Comparison of ENCODE assay signal across 9 cellular contexts in the genomic region with DNA sequence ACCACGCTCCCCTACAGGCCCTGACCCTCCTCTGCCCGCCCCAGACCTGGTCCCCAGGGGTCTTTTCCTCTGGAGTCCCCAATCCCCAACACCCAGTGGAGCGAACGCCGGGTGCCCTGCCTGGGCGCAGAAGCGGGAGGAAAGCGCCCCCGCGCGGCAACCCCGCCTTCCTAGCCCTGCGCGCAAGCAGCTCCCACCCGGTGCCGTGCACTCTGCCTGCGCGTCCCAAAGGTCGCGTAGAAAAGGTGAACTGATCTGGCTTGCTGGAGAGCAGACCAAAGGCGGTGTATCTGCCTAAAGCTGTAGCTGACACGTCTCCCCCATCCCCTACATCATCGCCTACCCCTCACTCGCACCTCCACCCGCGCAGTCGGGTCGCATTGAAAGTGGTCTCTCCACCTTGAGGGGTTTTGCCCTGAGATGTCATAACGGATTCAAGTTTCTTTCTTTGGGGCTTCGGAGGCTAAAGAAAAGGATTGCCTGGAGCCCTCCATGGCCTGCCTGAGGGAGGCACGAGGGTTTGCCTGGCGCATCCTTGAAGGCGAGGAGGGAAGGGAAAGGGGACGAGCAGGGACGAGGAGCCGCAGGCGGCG. TPM values are rescaled to one million over a fixed set of nuclear protein-coding genes. Genes with fewer than 3 reads are reported as not detected.
DNase-seq lines count a peak whose midpoint lies in the region; ATAC-seq and TF ChIP-seq lines count a peak whose summit lies in the region.
"Had no signal": no experiment of that assay in that cellular context is flagged by ENCODE, and none has a peak within 500 bp of the region (broad histone marks: within the 10 kb centered on the region; RNA-seq: fewer than 3 reads in every experiment).

No MANE protein-coding gene starts in this region.

- POLR2A ChIA-PET in naive thymus-derived CD8-positive, alpha-beta T cell (lab: Charles Lee): no interaction called here

- peak; percentile 21 for TF ChIP-seq CTCF in AG10803 (conservative IDR thresholded peaks at IDR 0.05; ENCODE audit: low read length)
- TF ChIP-seq CTCF in mammary epithelial cell (conservative IDR thresholded peaks at IDR 0.05 in 1 of 2, IDR thresholded peaks at IDR 0.05 in 1 of 2; ENCODE audit: extremely low read depth in 1 of 2, insufficient read depth in 1 of 2, low read depth in 1 of 2, low read length in 2 of 2): peak; percentile 16 to 40

- H3K79me2 ChIP-seq in mammary epithelial cell (ENCODE audit: insufficient read depth, low read length): no peaks in the 10 kb centered on the region

- H3K36me3 Mint-ChIP-seq in naive thymus-derived CD8-positive, alpha-beta T cell: peaks cover 0 to 2% (median 0%) of the 10 kb centered on the region in 3 donors

- H3K4me1 ChIP-seq in HUES6 (ENCODE audit: control insufficient read depth, insufficient read depth, low read length) (peaks cover 47% of the 10 kb centered on the region), mammary epithelial cell (ENCODE audit: insufficient read depth, low read length) (peaks cover 36% of the 10 kb centered on the region)

- H3K27me3 ChIP-seq in HUES6 (ENCODE audit: control insufficient read depth, insufficient read depth, low read length) (peaks cover 85% of the 10 kb centered on the region), mammary epithelial cell (ENCODE audit: insufficient read depth, low read length) (peaks cover 56% of the 10 kb centered on the region)

- DNase-seq in AG10803 (ENCODE audit: low read depth): no peak
- DNase-seq in mammary epithelial cell: no peak
- peak in 5 of 10 donors; percentile 18 to 38 (median 28) for DNase-seq in naive thymus-derived CD8-positive, alpha-beta T cell
- DNase-seq in NCI-H187 treated with DMSO at 0.1 percent for 48 hours (lab: John Stamatoyannopoulos, UW): no peak

- H3K4me3 ChIP-seq in AG10803 (ENCODE audit: low read length): no peak overlapping the region
- H3K4me3 ChIP-seq in HUES6 (ENCODE audit: low read depth, low read length): peak overlapping the region; percentile 61
- H3K4me3 ChIP-seq in mammary epithelial cell (replicated peaks in 1 of 3; ENCODE audit: insufficient read depth in 1 of 3, low read depth in 2 of 3, low read length in 3 of 3): no peak overlapping the region
- H3K4me3 ChIP-seq: SK-N-MC had no signal

- no peaks in the 10 kb centered on the region for H3K9me3 ChIP-seq in HUES6 (ENCODE audit: control insufficient read depth, insufficient read depth, low read depth, low read length)
- no peaks in the 10 kb centered on the region for H3K9me3 ChIP-seq in mammary epithelial cell (replicated peaks; ENCODE audit: insufficient read depth, low read length)

- no peaks in the 10 kb centered on the region for H4K20me1 ChIP-seq in mammary epithelial cell (ENCODE audit: insufficient read depth, low read length)

- ATAC-seq in naive thymus-derived CD8-positive, alpha-beta T cell: peak; percentile 50 to 53
- ATAC-seq in HG03095 (IDR thresholded peaks at IDR 0.05; ENCODE audit: unreplicated experiment) (no peak), HG02885 (IDR thresholded peaks at IDR 0.05; ENCODE audit: poor library complexity, unreplicated experiment) (no peak), GM19467 (IDR thresholded peaks at IDR 0.05; ENCODE audit: unreplicated experiment) (no peak)

- H3K4me2 ChIP-seq in mammary epithelial cell (ENCODE audit: insufficient read depth, low read depth, low read length): peak overlapping the region; percentile 66

- H3K36me3 ChIP-seq in HUES6 (ENCODE audit: control insufficient read depth, insufficient read depth, low read length): peaks cover 11% of the 10 kb centered on the region; the same call in 1 of the 2 replicates
- H3K36me3 ChIP-seq in mammary epithelial cell (ENCODE audit: insufficient read depth, low read length): no peaks in the 10 kb centered on the region

- H3K27ac ChIP-seq in HUES6 (ENCODE audit: low read depth, low read length) (no peak overlapping the region), mammary epithelial cell (ENCODE audit: insufficient read depth, low read depth, low read length) (no peak overlapping the region)
- H3K27ac ChIP-seq: SK-N-MC had no signal

- peaks cover 0 to 2% (median 0%) of the 10 kb centered on the region in 9 donors for H3K9me3 Mint-ChIP-seq in naive thymus-derived CD8-positive, alpha-beta T cell

- H3K9ac ChIP-seq in HUES6 (ENCODE audit: low read length) (peak overlapping the region; percentile 1), mammary epithelial cell (ENCODE audit: insufficient read depth, low read length) (no peak overlapping the region)

- in situ Hi-C loops in mammary epithelial cell (cut with MboI; ENCODE audit: low sequenced_read_pairs in 2 of 2): no loop called here

- peaks cover 41 to 95% (median 76%) of the 10 kb centered on the region in 5 donors for H3K27me3 Mint-ChIP-seq in naive thymus-derived CD8-positive, alpha-beta T cell

- no peak overlapping the region for H3K27ac Mint-ChIP-seq in naive thymus-derived CD8-positive, alpha-beta T cell

- 13% methylated on average over 19 of the region's 38 CpGs for WGBS in mammary epithelial cell (ENCODE audit: low coverage, missing lambda C conversion rate)

- BruUV-seq in mammary epithelial cell (replicated peaks; lab: Mats Ljungman, UMichigan): no TSS peak

- peaks cover 29 to 52% (median 49%) of the 10 kb centered on the region in 4 donors for H3K4me1 Mint-ChIP-seq in naive thymus-derived CD8-positive, alpha-beta T cell

- dilution Hi-C loops in mammary epithelial cell (cut with HindIII; ENCODE audit: low sequenced_read_pairs): no loop called here

- CTCF ChIA-PET in mammary epithelial cell (lab: Charles Lee; ENCODE audit: low non-redundant PET): interaction anchor here (0.6 kb wide), 1 partner anchor 21 kb away, joined by 4 read pairs; no protein-coding TSS in a partner anchor

- H2AFZ ChIP-seq in mammary epithelial cell (ENCODE audit: low read depth, low read length): no peak overlapping the region

- H3K4me3 Mint-ChIP-seq in naive thymus-derived CD8-positive, alpha-beta T cell: peak overlapping the region; percentile 70 to 91 (median 83)

- intact Hi-C loops in mammary epithelial cell (cut with micrococcal nuclease): no loop called here

RNA-seq across cellular contexts. Expression of gene GAD1, which starts 5.7 kb away (rescaled TPM):
- 1 to 10 TPM; 1.7 to 5.2 TPM for total RNA-seq in mammary epithelial cell
- polyA plus RNA-seq in mammary epithelial cell: 0.79 TPM
- not detected for polyA minus RNA-seq in mammary epithelial cell
- total RNA-seq in naive thymus-derived CD8-positive, alpha-beta T cell: not detected
- not detected for polyA plus RNA-seq in naive thymus-derived CD8-positive, alpha-beta T cell

RNA-seq across cellular contexts. Expression of gene ERICH2, which starts 52.2 kb away (rescaled TPM):
- total RNA-seq in mammary epithelial cell: 1 to 10 TPM; 1.7 to 2.4 TPM
- 0.20 TPM for polyA plus RNA-seq in mammary epithelial cell
- polyA minus RNA-seq in mammary epithelial cell: not detected
- total RNA-seq in naive thymus-derived CD8-positive, alpha-beta T cell: not detected
- polyA plus RNA-seq in naive thymus-derived CD8-positive, alpha-beta T cell: not detected

Comparison
In these comparisons a context has a peak if more than half of its experiments do, and no peak if none do; other contexts are left out.
1. ATAC-seq: peak in naive thymus-derived CD8-positive, alpha-beta T cell (2 of 2); none in HG03095 (single experiment), HG02885 (single experiment) and GM19467 (single experiment).